ENCODE assay signal across 1 cellular context in the genomic region with DNA sequence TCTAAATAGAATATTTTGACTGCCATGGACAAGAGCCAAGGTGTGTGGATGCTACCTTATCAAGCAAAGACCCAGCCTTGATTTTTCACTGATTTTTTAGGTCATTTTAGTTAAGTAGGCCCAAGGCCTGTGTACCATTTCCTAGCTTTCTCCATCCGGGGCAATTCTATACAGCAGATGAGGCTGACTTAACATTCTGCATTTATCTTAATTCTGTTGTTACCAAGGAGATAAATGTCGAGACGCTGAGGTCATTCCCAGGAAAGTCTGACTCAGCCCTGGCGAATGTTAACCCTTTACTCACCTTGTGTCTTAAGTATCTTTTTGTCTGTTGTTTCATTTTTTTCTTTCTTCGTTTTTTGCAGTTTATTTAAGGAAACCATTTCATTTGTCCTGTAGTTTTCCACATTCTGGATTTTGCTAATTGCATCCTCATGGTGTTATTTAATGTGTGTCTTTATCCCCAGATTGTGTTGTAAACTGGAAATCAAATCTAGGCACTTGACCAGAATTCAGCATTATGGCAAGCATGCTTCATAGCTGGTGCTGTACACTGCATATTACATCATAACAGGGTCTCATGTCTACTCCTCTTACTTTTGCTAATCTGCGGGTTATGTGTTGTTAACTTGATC.
TF ChIP-seq lines count a peak whose summit lies in the region.

No MANE protein-coding gene starts in this region.

TF ChIP-seq in SK-N-SH, 30 proteins besides CTCF, POLR2A, EP300 and RAD21 (continued from another document):
- TF ChIP-seq, protein P1, sequence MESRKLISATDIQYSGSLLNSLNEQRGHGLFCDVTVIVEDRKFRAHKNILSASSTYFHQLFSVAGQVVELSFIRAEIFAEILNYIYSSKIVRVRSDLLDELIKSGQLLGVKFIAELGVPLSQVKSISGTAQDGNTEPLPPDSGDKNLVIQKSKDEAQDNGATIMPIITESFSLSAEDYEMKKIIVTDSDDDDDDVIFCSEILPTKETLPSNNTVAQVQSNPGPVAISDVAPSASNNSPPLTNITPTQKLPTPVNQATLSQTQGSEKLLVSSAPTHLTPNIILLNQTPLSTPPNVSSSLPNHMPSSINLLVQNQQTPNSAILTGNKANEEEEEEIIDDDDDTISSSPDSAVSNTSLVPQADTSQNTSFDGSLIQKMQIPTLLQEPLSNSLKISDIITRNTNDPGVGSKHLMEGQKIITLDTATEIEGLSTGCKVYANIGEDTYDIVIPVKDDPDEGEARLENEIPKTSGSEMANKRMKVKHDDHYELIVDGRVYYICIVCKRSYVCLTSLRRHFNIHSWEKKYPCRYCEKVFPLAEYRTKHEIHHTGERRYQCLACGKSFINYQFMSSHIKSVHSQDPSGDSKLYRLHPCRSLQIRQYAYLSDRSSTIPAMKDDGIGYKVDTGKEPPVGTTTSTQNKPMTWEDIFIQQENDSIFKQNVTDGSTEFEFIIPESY (IDR thresholded peaks at IDR 0.05; ENCODE audit: borderline replicate concordance, low read depth), result peak; percentile 14; the same call in 1 of the 2 replicates
- TF ChIP-seq GABPA (IDR thresholded peaks at IDR 0.05; ENCODE audit: low read depth) (peak; percentile 60), FOXM1 (IDR thresholded peaks at IDR 0.05; ENCODE audit: low read depth) (peak; percentile 52; the same call in 1 of the 2 replicates), YY1 (IDR thresholded peaks at IDR 0.05; ENCODE audit: low read depth) (no peak), NFIC (IDR thresholded peaks at IDR 0.05; ENCODE audit: borderline replicate concordance) (peak; percentile 38; the same call in 1 of the 2 replicates), TEAD4 (IDR thresholded peaks at IDR 0.05; ENCODE audit: borderline replicate concordance, insufficient read depth) (peak; percentile 87), ELF1 (IDR thresholded peaks at IDR 0.05) (no peak), RCOR1 (IDR thresholded peaks at IDR 0.05; ENCODE audit: low read length) (no peak), TCF12 (IDR thresholded peaks at IDR 0.05) (peak; percentile 75), MXI1 (IDR thresholded peaks at IDR 0.05; ENCODE audit: low read depth, low read length) (no peak)
- TF ChIP-seq, protein P2, sequence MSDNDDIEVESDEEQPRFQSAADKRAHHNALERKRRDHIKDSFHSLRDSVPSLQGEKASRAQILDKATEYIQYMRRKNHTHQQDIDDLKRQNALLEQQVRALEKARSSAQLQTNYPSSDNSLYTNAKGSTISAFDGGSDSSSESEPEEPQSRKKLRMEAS (IDR thresholded peaks at IDR 0.05; ENCODE audit: low read depth), result peak; percentile 34; the same call in 1 of the 2 replicates
- TF ChIP-seq, protein P3, sequence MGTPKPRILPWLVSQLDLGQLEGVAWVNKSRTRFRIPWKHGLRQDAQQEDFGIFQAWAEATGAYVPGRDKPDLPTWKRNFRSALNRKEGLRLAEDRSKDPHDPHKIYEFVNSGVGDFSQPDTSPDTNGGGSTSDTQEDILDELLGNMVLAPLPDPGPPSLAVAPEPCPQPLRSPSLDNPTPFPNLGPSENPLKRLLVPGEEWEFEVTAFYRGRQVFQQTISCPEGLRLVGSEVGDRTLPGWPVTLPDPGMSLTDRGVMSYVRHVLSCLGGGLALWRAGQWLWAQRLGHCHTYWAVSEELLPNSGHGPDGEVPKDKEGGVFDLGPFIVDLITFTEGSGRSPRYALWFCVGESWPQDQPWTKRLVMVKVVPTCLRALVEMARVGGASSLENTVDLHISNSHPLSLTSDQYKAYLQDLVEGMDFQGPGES (IDR thresholded peaks at IDR 0.05; ENCODE audit: low read depth, low read length), result no peak
